In genomic region chr6:94464018-94464510, GRCh38 we compare ENCODE assay signal across 29 cellular contexts.
"Had no signal": no experiment of that assay in that cellular context is flagged by ENCODE, and none has a peak within 500 bp of the region (broad histone marks: within the 10 kb centered on the region; RNA-seq: fewer than 3 reads in every experiment).

No MANE protein-coding gene starts in this region.

- DNase-seq: colonic mucosa; effector CD8-positive, alpha-beta T cell; erythroblast; esophagus squamous epithelium; foreskin melanocyte; glutamatergic neuron; heart right ventricle; hippocampal formation; left lung; mesenchymal stem cell; mucosa of descending colon; naive B cell; pancreas; stimulated activated CD4-positive, alpha-beta T cell treated with anti-CD3 and anti-CD28 coated beads, Interleukin-12 subunit alpha, Interleukin-12 subunit beta, amount 100 ng/mL, for 4 hours; stimulated activated CD4-positive, alpha-beta T cell treated with anti-CD3 and anti-CD28 coated beads, Interleukin-1b, Interleukin-23, amount 100 ng/mL, for 48 hours; stimulated activated CD4-positive, alpha-beta T cell treated with anti-CD3 and anti-CD28 coated beads, Interleukin-4, amount 100 ng/mL, for 1 hour; stimulated activated CD8-positive, alpha-beta memory T cell treated with anti-CD3 and anti-CD28 coated beads, Interleukin-4, amount 100 ng/mL, for 48 hours; stimulated activated naive CD4-positive, alpha-beta T cell; stimulated activated naive CD8-positive, alpha-beta T cell treated with anti-CD3 and anti-CD28 coated beads, Interleukin-15, amount 100 ng/mL, for 72 hours; transverse colon; upper lobe of right lung; uterus had no signal

- H3K4me3 ChIP-seq: colonic mucosa, esophagus squamous epithelium, heart right ventricle, left lung, mucosa of descending colon, pancreas, smooth muscle cell, suprapubic skin, transverse colon, upper lobe of right lung, uterus had no signal

- H3K27ac ChIP-seq: colonic mucosa, esophagus squamous epithelium, heart right ventricle, left lung, neutrophil, pancreas, suprapubic skin, transverse colon, upper lobe of right lung, uterus had no signal

- H3K9me3 ChIP-seq: colonic mucosa, esophagus squamous epithelium, left lung, mucosa of descending colon, neutrophil, pancreas, suprapubic skin, transverse colon, upper lobe of right lung, uterus had no signal

- H3K4me1 Mint-ChIP-seq: mesothelial cell of epicardium; naive B cell; neural crest cell; stimulated activated naive CD8-positive, alpha-beta T cell treated with anti-CD3 and anti-CD28 coated beads, Interleukin-15, amount 100 ng/mL, for 72 hours had no signal

- H3K27me3 Mint-ChIP-seq: dendritic cell treated with granulocyte-macrophage colony-stimulating factor and Interleukin-4, amounts not matched to agents 40 ng/mL and 50 ng/mL, for 4 days; naive B cell; natural killer cell treated with Interleukin-12 subunit alpha and Interleukin-12 subunit beta and Interleukin-15 and Interleukin-18, amount 100 ng/mL, for 72 hours; stimulated activated naive CD8-positive, alpha-beta T cell treated with anti-CD3 and anti-CD28 coated beads, Interleukin-15, amount 100 ng/mL, for 72 hours had no signal

- H3K4me3 Mint-ChIP-seq: dendritic cell treated with granulocyte-macrophage colony-stimulating factor and Interleukin-4, amounts not matched to agents 40 ng/mL and 50 ng/mL, for 4 days; mesothelial cell of epicardium; natural killer cell treated with Interleukin-12 subunit alpha and Interleukin-12 subunit beta and Interleukin-15 and Interleukin-18, amount 100 ng/mL, for 72 hours; neural crest cell; stimulated activated naive CD8-positive, alpha-beta T cell treated with anti-CD3 and anti-CD28 coated beads, Interleukin-15, amount 100 ng/mL, for 72 hours had no signal

- H3K4me1 ChIP-seq: colonic mucosa, esophagus squamous epithelium, heart right ventricle, left lung, pancreas, suprapubic skin, transverse colon, upper lobe of right lung, uterus had no signal

- H3K36me3 Mint-ChIP-seq: mesothelial cell of epicardium; naive B cell; natural killer cell treated with Interleukin-12 subunit alpha and Interleukin-12 subunit beta and Interleukin-15 and Interleukin-18, amount 100 ng/mL, for 72 hours had no signal

- H3K27ac Mint-ChIP-seq: dendritic cell treated with granulocyte-macrophage colony-stimulating factor and Interleukin-4, amounts not matched to agents 40 ng/mL and 50 ng/mL, for 4 days; mesothelial cell of epicardium; naive B cell; natural killer cell treated with Interleukin-12 subunit alpha and Interleukin-12 subunit beta and Interleukin-15 and Interleukin-18, amount 100 ng/mL, for 72 hours; stimulated activated naive CD8-positive, alpha-beta T cell treated with anti-CD3 and anti-CD28 coated beads, Interleukin-15, amount 100 ng/mL, for 72 hours had no signal

- H3K36me3 ChIP-seq: colonic mucosa, esophagus squamous epithelium, heart right ventricle, left lung, neutrophil, pancreas, suprapubic skin, transverse colon, upper lobe of right lung, uterus had no signal

- H3K27me3 ChIP-seq: colonic mucosa, esophagus squamous epithelium, heart right ventricle, left lung, neutrophil, pancreas, suprapubic skin, transverse colon, upper lobe of right lung, uterus had no signal
